30 cellular contexts compared by ENCODE assay signal in the genomic region with DNA sequence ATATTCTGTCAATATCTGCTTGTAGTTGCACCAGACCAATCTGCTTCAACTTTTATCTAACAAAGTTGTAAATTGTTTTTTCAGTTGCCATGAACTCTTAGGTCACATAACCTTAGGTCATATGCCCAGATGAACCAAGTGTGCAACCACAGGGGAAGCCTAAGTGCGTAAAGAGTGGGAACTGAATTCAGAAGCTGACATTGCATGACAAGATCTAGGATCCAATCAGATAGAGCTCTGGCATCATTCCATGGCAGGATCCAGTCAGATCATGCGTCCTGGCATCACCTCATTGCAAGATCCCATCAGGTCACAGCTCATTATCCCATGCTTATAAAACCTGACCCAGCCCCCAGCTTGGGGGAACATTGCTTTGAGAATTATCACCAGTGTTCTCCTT. TPM values are rescaled to one million over a fixed set of nuclear protein-coding genes. Genes with fewer than 3 reads are reported as not detected.
"Had no signal": no experiment of that assay in that cellular context is flagged by ENCODE, and none has a peak within 500 bp of the region (broad histone marks: within the 10 kb centered on the region; RNA-seq: fewer than 3 reads in every experiment).

No MANE protein-coding gene starts in this region.

- H3K9ac ChIP-seq: SK-N-SH had no signal

- H3K9me3 ChIP-seq: MG63, Peyer's patch, SJSA1, SK-N-SH had no signal

- DNase-seq: activated CD4-positive, alpha-beta T cell treated with anti-CD3 and anti-CD28 coated beads for 36 hours; activated CD4-positive, alpha-beta T cell treated with anti-CD3 and anti-CD28 coated beads, Interleukin-2, amount 10 ng/mL, durations not matched to agents 7 days and 5 days; activated CD4-positive, alpha-beta T cell treated with anti-CD3 and anti-CD28 coated beads, Interleukin-2, amount 50 U/mL, for 48 hours; activated CD8-positive, alpha-beta T cell treated with anti-CD3 and anti-CD28 coated beads, Interleukin-2, amount 10 ng/mL, durations not matched to agents 7 days and 5 days; activated gamma-delta T cell treated with Interleukin-2 at 50 U/mL for 16 hours; activated naive CD4-positive, alpha-beta T cell treated with anti-CD3 and anti-CD28 coated beads, Interleukin-2, amount 10 ng/mL, durations not matched to agents 7 days and 5 days; activated naive CD8-positive, alpha-beta T cell treated with anti-CD3 and anti-CD28 coated beads, Interleukin-2, amount 50 U/mL, for 24 hours; activated T-cell treated with anti-CD3 and anti-CD28 coated beads, Interleukin-2, amount 50 U/mL, for 24 hours; anterior cingulate cortex; caudate nucleus; Kasumi-1; KG1; MG63; NCI-H1092; NCI-H1436 treated with DMSO at 0.1 percent for 48 hours; NCI-H1694 treated with DMSO at 0.1 percent for 48 hours; NCI-H2029; NCI-H510A; NCI-H526; NCI-H748 treated with DMSO at 0.1 percent for 48 hours; Peyer's patch; RPMI8226; SHP77 treated with DMSO at 0.1 percent for 48 hours; SK-N-SH had no signal

- H3K4me2 ChIP-seq: SK-N-SH had no signal

- H3K9me3 Mint-ChIP-seq: activated T-cell treated with anti-CD3 and anti-CD28 coated beads, Interleukin-2, amount 50 U/mL, for 24 hours had no signal

- H3K36me3 ChIP-seq: MG63, Peyer's patch, SJSA1 had no signal

- H3K4me1 ChIP-seq: Peyer's patch, SJSA1 had no signal

- H3K27ac Mint-ChIP-seq: activated CD4-positive, alpha-beta T cell treated with anti-CD3 and anti-CD28 coated beads for 36 hours; activated CD4-positive, alpha-beta T cell treated with anti-CD3 and anti-CD28 coated beads, Interleukin-2, amount 10 ng/mL, durations not matched to agents 7 days and 5 days; activated CD8-positive, alpha-beta T cell treated with anti-CD3 and anti-CD28 coated beads, Interleukin-2, amount 10 ng/mL, durations not matched to agents 7 days and 5 days; activated naive CD4-positive, alpha-beta T cell treated with anti-CD3 and anti-CD28 coated beads, Interleukin-2, amount 10 ng/mL, durations not matched to agents 7 days and 5 days; activated naive CD8-positive, alpha-beta T cell; activated naive CD8-positive, alpha-beta T cell treated with anti-CD3 and anti-CD28 coated beads, Interleukin-2, amount 50 U/mL, for 24 hours; activated T-cell treated with anti-CD3 and anti-CD28 coated beads, Interleukin-2, amount 50 U/mL, for 24 hours; brain; T-helper 1 cell treated with Interleukin-12 subunit alpha and Interleukin-12 subunit beta and Interleukin-4 antibody, amounts not matched to agents 30 μg/mL and 1 μg/mL, for 36 hours; T-helper 2 cell treated with Interferon-gamma antibody and Interleukin-4, amounts not matched to agents 5 μg/mL and 100 μg/mL, for 36 hours had no signal

- H3K4me3 ChIP-seq: MG63, Peyer's patch, SJSA1 had no signal

- H3K27me3 ChIP-seq: MG63, Peyer's patch, SJSA1 had no signal

- H3K4me1 Mint-ChIP-seq: activated CD4-positive, alpha-beta T cell treated with anti-CD3 and anti-CD28 coated beads for 36 hours; activated naive CD8-positive, alpha-beta T cell treated with anti-CD3 and anti-CD28 coated beads, Interleukin-2, amount 50 U/mL, for 24 hours had no signal

- H3K27me3 Mint-ChIP-seq: activated CD4-positive, alpha-beta T cell treated with anti-CD3 and anti-CD28 coated beads for 36 hours; activated CD4-positive, alpha-beta T cell treated with anti-CD3 and anti-CD28 coated beads, Interleukin-2, amount 10 ng/mL, durations not matched to agents 7 days and 5 days; activated naive CD4-positive, alpha-beta T cell treated with anti-CD3 and anti-CD28 coated beads, Interleukin-2, amount 10 ng/mL, durations not matched to agents 7 days and 5 days; activated naive CD8-positive, alpha-beta T cell; activated naive CD8-positive, alpha-beta T cell treated with anti-CD3 and anti-CD28 coated beads, Interleukin-2, amount 50 U/mL, for 24 hours; activated T-cell treated with anti-CD3 and anti-CD28 coated beads, Interleukin-2, amount 50 U/mL, for 24 hours; brain had no signal

- H3K36me3 Mint-ChIP-seq: brain had no signal

- H3K4me3 Mint-ChIP-seq: activated CD4-positive, alpha-beta T cell treated with anti-CD3 and anti-CD28 coated beads for 36 hours; activated CD4-positive, alpha-beta T cell treated with anti-CD3 and anti-CD28 coated beads, Interleukin-2, amount 10 ng/mL, durations not matched to agents 7 days and 5 days; activated CD8-positive, alpha-beta T cell treated with anti-CD3 and anti-CD28 coated beads, Interleukin-2, amount 10 ng/mL, durations not matched to agents 7 days and 5 days; activated naive CD4-positive, alpha-beta T cell treated with anti-CD3 and anti-CD28 coated beads, Interleukin-2, amount 10 ng/mL, durations not matched to agents 7 days and 5 days; activated naive CD8-positive, alpha-beta T cell; activated naive CD8-positive, alpha-beta T cell treated with anti-CD3 and anti-CD28 coated beads, Interleukin-2, amount 50 U/mL, for 24 hours; activated T-cell treated with anti-CD3 and anti-CD28 coated beads, Interleukin-2, amount 50 U/mL, for 24 hours; brain; T-helper 1 cell treated with Interleukin-12 subunit alpha and Interleukin-12 subunit beta and Interleukin-4 antibody, amounts not matched to agents 30 μg/mL and 1 μg/mL, for 36 hours; T-helper 2 cell treated with Interferon-gamma antibody and Interleukin-4, amounts not matched to agents 5 μg/mL and 100 μg/mL, for 36 hours had no signal

- ATAC-seq: activated CD4-positive, alpha-beta T cell treated with anti-CD3 and anti-CD28 coated beads for 36 hours; activated CD4-positive, CD25-positive, alpha-beta regulatory T cell treated with anti-CD3 and anti-CD28 coated beads, Interleukin-2, amount 50 U/mL, for 24 hours; activated CD8-positive, alpha-beta T cell treated with anti-CD3 and anti-CD28 coated beads, Interleukin-2, amount 10 ng/mL, durations not matched to agents 7 days and 5 days; activated naive CD8-positive, alpha-beta T cell treated with anti-CD3 and anti-CD28 coated beads, Interleukin-2, amount 50 U/mL, for 24 hours had no signal

- H3K27ac ChIP-seq: Peyer's patch, SJSA1 had no signal

RNA-seq across cellular contexts. Expression of a gene that starts 55.2 kb away (rescaled TPM):
- polyA plus RNA-seq: SK-N-SH had no signal
